8 cellular contexts compared by ENCODE assay signal in genomic region chr9:121201738-121202533, GRCh38. TPM values are rescaled to one million over a fixed set of nuclear protein-coding genes. Genes with fewer than 3 reads are reported as not detected.
DNase-seq lines count a peak whose midpoint lies in the region; ATAC-seq and TF ChIP-seq lines count a peak whose summit lies in the region.

RAB14 (minus strand) TSS chr9:121201869; CDS start chr9:121193412, 8,457 bp downstream.

- peak within 1 kb of the TSS; percentile 94 for H3K27ac ChIP-seq in effector memory CD4-positive, alpha-beta T cell (ENCODE audit: insufficient read depth, low read length, poor library complexity, severe bottlenecking)

- H3K4me3 Mint-ChIP-seq in Caco-2 (ENCODE audit: unreplicated experiment), result peak within 1 kb of the TSS; percentile 83

- CTCF ChIA-PET in Caco-2 (lab: Charles Lee), result interaction anchor here (0.6 to 1.2 kb wide), 5 partner anchors 10 to 1102 kb away, joined by 3 to 5 read pairs (median 4); partner anchors contain the start of gene GSN
- CTCF ChIA-PET in activated CD8-positive, alpha-beta memory T cell treated with anti-CD3 and anti-CD28 coated beads for 36 hours (lab: Charles Lee), result interaction anchor here (0.5 to 1.5 kb wide), 6 partner anchors 9 to 252 kb away, joined by 3 to 6 read pairs (median 3); no protein-coding TSS in a partner anchor

- TF ChIP-seq CTCF in Caco-2 (IDR thresholded peaks at IDR 0.05; ENCODE audit: insufficient read depth in 1 of 2, low read depth in 1 of 2, low read length in 1 of 2, severe bottlenecking in 1 of 2, unreplicated experiment in 1 of 2), result peak; percentile 43 to 68

- H3K27me3 Mint-ChIP-seq in Caco-2 (ENCODE audit: insufficient read depth, unreplicated experiment), result no peaks in the 10 kb centered on the region

- H3K36me3 ChIP-seq in Caco-2 (ENCODE audit: control insufficient read depth, insufficient read depth, low read length), result no peaks in the 10 kb centered on the region
- H3K36me3 ChIP-seq in effector memory CD4-positive, alpha-beta T cell (ENCODE audit: control insufficient read depth, insufficient read depth, low read length), result no peaks in the 10 kb centered on the region

- no peaks in the 10 kb centered on the region for H3K9me3 Mint-ChIP-seq in Caco-2 (ENCODE audit: unreplicated experiment)

- DNase-seq in Caco-2 (peak; percentile 99), HT1080 (ENCODE audit: low read depth) (peak; percentile 99), NOMO-1 (lab: John Stamatoyannopoulos, UW; ENCODE audit: unreplicated experiment in 2 of 2) (peak; percentile 99), medulla oblongata (ENCODE audit: extremely low spot score) (peak; percentile 99)
- peak; percentile 100 for DNase-seq in effector memory CD4-positive, alpha-beta T cell
- peak; percentile 100 for DNase-seq in stimulated activated CD8-positive, alpha-beta memory T cell treated with anti-CD3 and anti-CD28 coated beads, Interleukin-12 subunit alpha, Interleukin-12 subunit beta, amount 100 ng/mL, for 1 hour (ENCODE audit: low read depth)

- intact Hi-C loops in Caco-2 (cut with micrococcal nuclease; ENCODE audit: unreplicated experiment), result loop anchor here (2.0 to 5.0 kb wide), 2 partner anchors 15 to 80 kb away; no protein-coding TSS in a partner anchor

- H3K9me3 ChIP-seq in Caco-2, result no peaks in the 10 kb centered on the region
- H3K9me3 ChIP-seq in effector memory CD4-positive, alpha-beta T cell (ENCODE audit: control insufficient read depth, low read length), result no peaks in the 10 kb centered on the region

- H3K4me3 ChIP-seq in Caco-2 (ENCODE audit: low read depth, low read length), result peak within 1 kb of the TSS; percentile 93
- peak within 1 kb of the TSS; percentile 98 for H3K4me3 ChIP-seq in effector memory CD4-positive, alpha-beta T cell (ENCODE audit: insufficient read depth, low read depth, low read length, poor library complexity, severe bottlenecking)

- peaks cover 24% of the 10 kb centered on the region for H3K4me1 ChIP-seq in Caco-2
- H3K4me1 ChIP-seq in effector memory CD4-positive, alpha-beta T cell (ENCODE audit: control insufficient read depth, insufficient read depth, low read length, poor library complexity, severe bottlenecking), result peaks cover 28% of the 10 kb centered on the region

- no TSS peak for BruUV-seq in Caco-2 (replicated peaks; lab: Mats Ljungman, UMichigan)

- peak; percentile 84 for ATAC-seq in GM21360 (IDR thresholded peaks at IDR 0.05; ENCODE audit: unreplicated experiment)

- H3K27ac Mint-ChIP-seq in Caco-2 (ENCODE audit: unreplicated experiment), result peak within 1 kb of the TSS; percentile 72

- POLR2A ChIA-PET in Caco-2 (lab: Charles Lee), result interaction anchor here (0.6 to 1.5 kb wide), 5 partner anchors 14 to 341 kb away, joined by 3 to 7 read pairs (median 5); partner anchors contain the start of gene GSN
- POLR2A ChIA-PET in activated CD8-positive, alpha-beta memory T cell treated with anti-CD3 and anti-CD28 coated beads for 36 hours (lab: Charles Lee), result interaction anchor here (0.6 to 1.5 kb wide), 3 partner anchors 10 to 268 kb away, joined by 3 to 5 read pairs (median 4); no protein-coding TSS in a partner anchor

- no peaks in the 10 kb centered on the region for H3K27me3 ChIP-seq in Caco-2 (replicated peaks; ENCODE audit: control insufficient read depth, insufficient read depth, low read length)
- H3K27me3 ChIP-seq in effector memory CD4-positive, alpha-beta T cell (replicated peaks; ENCODE audit: control insufficient read depth, insufficient read depth, low read length, poor library complexity, severe bottlenecking), result no peaks in the 10 kb centered on the region

- H3K4me1 Mint-ChIP-seq in Caco-2 (ENCODE audit: low read depth, unreplicated experiment), result peaks cover 13% of the 10 kb centered on the region

- H3K36me3 Mint-ChIP-seq in Caco-2 (ENCODE audit: insufficient read depth, unreplicated experiment), result peaks cover 8% of the 10 kb centered on the region

RNA-seq across cellular contexts. Expression of gene RAB14, which starts in this region (rescaled TPM):
- 70.3 and 73.2 TPM in 2 replicates for total RNA-seq in Caco-2 (2022)
- 20.4 and 36.1 TPM in 2 replicates for total RNA-seq in HT1080 (2014; rRNA removed; shearing (Covaris generic))
- polyA plus RNA-seq in HT1080 (2015; cell fraction: cytosol; rRNA removed), result 58.6 and 70.4 TPM in 2 replicates
- 72.2 and 72.7 TPM in 2 replicates for polyA plus RNA-seq in HT1080 (2015; cell fraction: nucleus; rRNA removed)
- total RNA-seq in activated CD8-positive, alpha-beta memory T cell treated with anti-CD3 and anti-CD28 coated beads for 36 hours, result 10 to 100 TPM; 66.5 to 68.9 TPM

Comparison
In these comparisons a context has a peak if more than half of its experiments do, and no peak if none do; other contexts are left out.
1. Peak in every context shown above with its lines: DNase-seq, ATAC-seq, H3K4me3 ChIP-seq and H3K27ac ChIP-seq.